Comparison of ENCODE assay signal across 27 cellular contexts in the genomic region with DNA sequence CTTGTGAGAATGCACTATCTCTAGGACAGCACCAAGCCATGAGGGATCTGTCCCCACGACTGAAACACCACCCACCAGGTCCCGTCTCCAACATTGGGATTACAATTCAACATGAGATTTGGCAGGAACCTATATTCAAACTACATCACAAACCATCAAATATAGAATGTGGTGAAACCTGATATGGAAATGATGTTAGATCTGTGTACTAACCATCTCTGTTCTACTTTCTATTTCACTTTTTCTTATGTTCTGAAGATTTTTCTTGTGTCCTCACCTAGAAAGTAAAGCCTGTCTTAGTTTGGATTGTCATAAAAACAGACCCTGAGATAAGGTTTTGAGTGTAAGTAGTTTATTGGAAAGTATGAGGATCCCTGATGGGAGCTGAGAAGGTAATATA. TPM values are rescaled to one million over a fixed set of nuclear protein-coding genes. Genes with fewer than 3 reads are reported as not detected.
DNase-seq lines count a peak whose midpoint lies in the region; ATAC-seq and TF ChIP-seq lines count a peak whose summit lies in the region.
"Had no signal": no experiment of that assay in that cellular context is flagged by ENCODE, and none has a peak within 500 bp of the region (broad histone marks: within the 10 kb centered on the region; RNA-seq: fewer than 3 reads in every experiment).

No MANE protein-coding gene starts in this region.

- ATAC-seq in GM18502 (IDR thresholded peaks at IDR 0.05; ENCODE audit: poor library complexity, unreplicated experiment) (peak; percentile 53), GM19324 (IDR thresholded peaks at IDR 0.05; ENCODE audit: low FRiP score, unreplicated experiment) (peak; percentile 69), HG02798 (IDR thresholded peaks at IDR 0.05; ENCODE audit: poor library complexity, unreplicated experiment) (peak; percentile 68), T-cell (replicated peaks in 1 of 4) (no peak)
- ATAC-seq: GM23338, HCT116 had no signal

- no peaks in the 10 kb centered on the region for H3K9me2 ChIP-seq in MM.1S (replicated peaks; ENCODE audit: insufficient read depth, low read length)

- H3K4me1 Mint-ChIP-seq in T-cell: no peaks in the 10 kb centered on the region
- H3K4me1 Mint-ChIP-seq: CD4-positive, CD25-positive, alpha-beta regulatory T cell; GM23338 had no signal

- no peaks in the 10 kb centered on the region for H3K27me3 Mint-ChIP-seq in T-cell
- H3K27me3 Mint-ChIP-seq: CD4-positive, CD25-positive, alpha-beta regulatory T cell had no signal

- no peaks in the 10 kb centered on the region for H3K27me3 ChIP-seq in MM.1S (replicated peaks; ENCODE audit: insufficient read depth, low read length)
- H3K27me3 ChIP-seq: BE2C had no signal

- no peaks in the 10 kb centered on the region for H3K79me2 ChIP-seq in MM.1S (ENCODE audit: low read length)

- H4K20me1 ChIP-seq in MM.1S (ENCODE audit: insufficient read depth, low read length): no peaks in the 10 kb centered on the region

- CTCF ChIA-PET in T-cell (lab: Charles Lee): no interaction called here

- DNase-seq in MM.1S (peak; percentile 13), NCI-H146 treated with DMSO at 0.1 percent for 48 hours (lab: John Stamatoyannopoulos, UW; ENCODE audit: unreplicated experiment) (no peak), SHP77 (lab: John Stamatoyannopoulos, UW) (no peak), T-cell (no peak)
- DNase-seq: BE2C; CD4-positive, CD25-positive, alpha-beta regulatory T cell; DMS153; GDM1; IMR-90; NCI-H1048; NCI-H1436 treated with DMSO at 0.1 percent for 48 hours; NCI-H2029 treated with DMSO at 0.1 percent for 48 hours; NCI-H2171 treated with DMSO at 0.1 percent for 48 hours; NCI-H446; NCI-H526 treated with DMSO at 0.1 percent for 48 hours; Right ventricle myocardium superior had no signal

- no peak overlapping the region for H2AFZ ChIP-seq in MM.1S (ENCODE audit: low read length)
- H2AFZ ChIP-seq: GM23338 had no signal

- no peak overlapping the region for H3K27ac ChIP-seq in MM.1S (ENCODE audit: low read length)
- H3K27ac ChIP-seq: SK-N-MC had no signal

- H3K27ac Mint-ChIP-seq in T-cell: no peak overlapping the region
- H3K27ac Mint-ChIP-seq: CD4-positive, CD25-positive, alpha-beta regulatory T cell; GM23338; T-helper 2 cell treated with Interferon-gamma antibody and Interleukin-4, amounts not matched to agents 5 μg/mL and 100 μg/mL, for 36 hours had no signal

- H3K4me1 ChIP-seq in MM.1S (ENCODE audit: low read length): no peaks in the 10 kb centered on the region
- H3K4me1 ChIP-seq: BE2C had no signal

- no peaks in the 10 kb centered on the region for H3K36me3 Mint-ChIP-seq in T-cell
- H3K36me3 Mint-ChIP-seq: CD4-positive, CD25-positive, alpha-beta regulatory T cell had no signal

- H3K9me3 Mint-ChIP-seq in T-cell: peaks cover 5 to 12% (median 8%) of the 10 kb centered on the region in 3 donors
- H3K9me3 Mint-ChIP-seq: T-helper 2 cell treated with Interferon-gamma antibody and Interleukin-4, amounts not matched to agents 5 μg/mL and 100 μg/mL, for 36 hours had no signal

- H3K9ac ChIP-seq in MM.1S (ENCODE audit: low read length): no peak overlapping the region

- H3F3A ChIP-seq in MM.1S (ENCODE audit: insufficient read depth, low read length): no peaks in the 10 kb centered on the region

- POLR2A ChIA-PET in T-cell (lab: Charles Lee): no interaction called here

- no peak overlapping the region for H3K4me3 Mint-ChIP-seq in T-cell
- H3K4me3 Mint-ChIP-seq: CD4-positive, CD25-positive, alpha-beta regulatory T cell; GM23338; T-helper 2 cell treated with Interferon-gamma antibody and Interleukin-4, amounts not matched to agents 5 μg/mL and 100 μg/mL, for 36 hours had no signal

- no peaks in the 10 kb centered on the region for H3K9me3 ChIP-seq in MM.1S (replicated peaks; ENCODE audit: insufficient read depth, low read length)
- H3K9me3 ChIP-seq: BE2C had no signal

- no peak overlapping the region for H3K4me3 ChIP-seq in MM.1S (ENCODE audit: low read length)
- H3K4me3 ChIP-seq: GM23338, SK-N-MC had no signal

- TF ChIP-seq CTCF in MM.1S (IDR thresholded peaks at IDR 0.05; ENCODE audit: low read length): no peak

- H3K36me3 ChIP-seq in MM.1S (replicated peaks; ENCODE audit: insufficient read depth, low read length): no peaks in the 10 kb centered on the region
- H3K36me3 ChIP-seq: BE2C had no signal

- no peak overlapping the region for H3K4me2 ChIP-seq in MM.1S (ENCODE audit: low read depth, low read length)
- H3K4me2 ChIP-seq: GM23338 had no signal

RNA-seq across cellular contexts. Expression of gene TACR3, which starts 37.8 kb away (rescaled TPM):
- not detected for total RNA-seq in T-cell
- total RNA-seq: A172; CD4-positive, CD25-positive, alpha-beta regulatory T cell; Daoy; HT-29; IMR-90; M059J; Right ventricle myocardium superior had no signal

Comparison
In these comparisons a context has a peak if more than half of its experiments do, and no peak if none do; other contexts are left out.
1. ATAC-seq: peak in GM18502 (single experiment), GM19324 (single experiment) and HG02798 (single experiment); none in T-cell (0 of 4).